In genomic region chr2:199457147-199458016, GRCh38 we compare ENCODE assay signal across 8 cellular contexts. TPM values are rescaled to one million over a fixed set of nuclear protein-coding genes. Genes with fewer than 3 reads are reported as not detected.
DNase-seq lines count a peak whose midpoint lies in the region; ATAC-seq and TF ChIP-seq lines count a peak whose summit lies in the region.

SATB2 (minus strand) TSS chr2:199457939; CDS start chr2:199456037, 1,902 bp downstream.

- H3K9me3 ChIP-seq in RWPE2 (ENCODE audit: severe bottlenecking) (no peaks in the 10 kb centered on the region), mucosa of stomach (ENCODE audit: control insufficient read depth, low read length) (no peaks in the 10 kb centered on the region), vagina (no peaks in the 10 kb centered on the region)

- TF ChIP-seq POLR2A in vagina (IDR thresholded peaks at IDR 0.05): no peak

- peaks cover 20% of the 10 kb centered on the region for H3K4me1 ChIP-seq in RWPE2 (ENCODE audit: insufficient read depth, poor library complexity, severe bottlenecking)
- peaks cover 29% of the 10 kb centered on the region for H3K4me1 ChIP-seq in mucosa of stomach (ENCODE audit: control insufficient read depth, insufficient read depth, low read length)
- H3K4me1 ChIP-seq in vagina: peaks cover 39% of the 10 kb centered on the region

- H3K27ac ChIP-seq in RWPE2 (ENCODE audit: poor library complexity, severe bottlenecking) (peak within 1 kb of the TSS; percentile 85), vagina (peak within 1 kb of the TSS; percentile 80)

- peak within 1 kb of the TSS; percentile 62 for H3K4me3 ChIP-seq in RWPE2 (ENCODE audit: severe bottlenecking)
- peak within 1 kb of the TSS; percentile 33 for H3K4me3 ChIP-seq in mucosa of stomach (ENCODE audit: low read length)
- H3K4me3 ChIP-seq in vagina: peak within 1 kb of the TSS; percentile 89 to 91

- peak within 1 kb of the TSS; percentile 70 for H3K9ac ChIP-seq in mucosa of stomach (ENCODE audit: low read length)

- intact Hi-C loops in vagina (cut with DNase I): no loop called here

- ATAC-seq in HG02759 (IDR thresholded peaks at IDR 0.05; ENCODE audit: unreplicated experiment) (peak; percentile 21), RWPE2 (ENCODE audit: low read depth) (peak; percentile 35), HG02840 (IDR thresholded peaks at IDR 0.05; ENCODE audit: low FRiP score, unreplicated experiment) (no peak)

- TF ChIP-seq CTCF in RWPE2 (IDR thresholded peaks at IDR 0.05; ENCODE audit: poor library complexity, severe bottlenecking) (no peak), vagina (IDR thresholded peaks at IDR 0.05) (no peak)

- peaks cover 17% of the 10 kb centered on the region for H3K36me3 ChIP-seq in RWPE2 (ENCODE audit: low read depth)
- no peaks in the 10 kb centered on the region for H3K36me3 ChIP-seq in mucosa of stomach (ENCODE audit: control insufficient read depth, insufficient read depth, low read length)
- no peaks in the 10 kb centered on the region for H3K36me3 ChIP-seq in vagina

- H3K27me3 ChIP-seq in RWPE2 (ENCODE audit: insufficient read depth, poor library complexity, severe bottlenecking) (no peaks in the 10 kb centered on the region), mucosa of stomach (ENCODE audit: control insufficient read depth, insufficient read depth, low read length) (peaks cover 63% of the 10 kb centered on the region), vagina (no peaks in the 10 kb centered on the region)

- peak; percentile 60 for DNase-seq in D341Med (ENCODE audit: low spot score)
- peak; percentile 70 for DNase-seq in RWPE2 (ENCODE audit: low spot score)
- peak; percentile 24 for DNase-seq in dermis blood vessel endothelial cell
- no peak for DNase-seq in vagina (ENCODE audit: extremely low spot score in 2 of 2)
- DNase-seq in cortex of kidney (lab: John Stamatoyannopoulos, UW): no peak

RNA-seq across cellular contexts. Expression of gene SATB2, which starts in this region (rescaled TPM):
- total RNA-seq in dermis blood vessel endothelial cell: 0.33 and 0.85 TPM in 2 replicates
- total RNA-seq in vagina: 7.4 TPM

Comparison
In these comparisons a context has a peak if more than half of its experiments do, and no peak if none do; other contexts are left out.
1. Peak in DNase-seq in dermis blood vessel endothelial cell; RNA of the gene not detected or under 1 TPM.
2. DNase-seq: peak in D341Med (single experiment) and RWPE2 (single experiment); none in vagina (0 of 2) and cortex of kidney (single experiment).
3. H3K4me3 ChIP-seq: peak in every context shown above with its lines; median percentile 90 in vagina; 62 in RWPE2; 33 in mucosa of stomach.